In the genomic region with DNA sequence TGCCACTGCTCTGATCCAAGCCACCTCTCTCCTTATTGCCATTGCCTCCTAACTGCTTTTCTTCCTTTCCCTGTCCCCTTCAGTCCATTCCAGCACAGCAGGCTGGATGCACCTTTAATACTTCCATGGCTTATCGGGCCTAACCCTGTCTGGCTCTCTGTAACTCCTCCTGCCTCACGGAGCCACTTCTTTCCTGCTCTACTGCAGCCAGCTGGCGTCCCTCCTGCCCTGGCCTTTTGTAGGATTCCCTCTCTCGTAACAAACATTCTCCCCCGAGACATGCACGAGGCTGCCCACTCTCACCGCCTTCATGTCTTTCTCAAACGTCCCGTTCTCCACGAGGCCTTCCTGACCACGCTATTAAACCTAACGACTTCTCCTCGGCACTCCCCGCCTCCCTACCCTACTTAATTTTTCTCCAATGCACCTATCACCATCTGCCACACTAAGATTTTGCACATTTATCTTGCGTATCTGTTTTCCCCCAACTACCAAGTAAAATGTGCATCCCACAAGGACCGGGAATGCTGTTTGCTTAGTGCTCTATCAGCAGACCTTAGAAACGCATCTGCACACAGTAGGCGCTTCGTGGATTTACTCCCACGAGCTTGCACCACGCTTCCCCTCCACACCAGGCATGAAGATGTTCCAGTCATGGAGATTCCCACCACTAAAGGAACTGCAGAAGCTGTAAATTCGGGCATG, we compare ENCODE assay signal across 34 cellular contexts. TPM values are rescaled to one million over a fixed set of nuclear protein-coding genes. Genes with fewer than 3 reads are reported as not detected.
"Had no signal": no experiment of that assay in that cellular context is flagged by ENCODE, and none has a peak within 500 bp of the region (broad histone marks: within the 10 kb centered on the region; RNA-seq: fewer than 3 reads in every experiment).

No MANE protein-coding gene starts in this region.

- ATAC-seq: activated T-cell treated with anti-CD3 and anti-CD28 coated beads, Interleukin-2, amount 50 U/mL, for 72 hours; body of pancreas; effector memory CD8-positive, alpha-beta T cell; gastroesophageal sphincter; left lung; stimulated activated memory B cell treated with anti-CD40 and anti-IgM and Interleukin-4, amounts not matched to agents 10 μg/mL and 1 μg/mL and 100 μg/mL, for 72 hours; stimulated activated naive CD8-positive, alpha-beta T cell treated with anti-CD3 and anti-CD28 coated beads, Interleukin-15, amount 100 ng/mL, for 72 hours had no signal

- H3K36me3 ChIP-seq: adrenal gland, gastroesophageal sphincter, left lung, ovary, thyroid gland, upper lobe of left lung, vagina had no signal

- DNase-seq: activated CD4-positive, alpha-beta T cell treated with anti-CD3 and anti-CD28 coated beads for 4 hours; activated CD4-positive, alpha-beta T cell treated with anti-CD3 and anti-CD28 coated beads, Interleukin-2, amount 50 U/mL, for 4 hours; activated naive CD4-positive, alpha-beta T cell treated with Interleukin-2 at 50 U/mL for 16 hours; activated naive CD8-positive, alpha-beta T cell treated with anti-CD3 and anti-CD28 coated beads for 36 hours; activated T-cell treated with anti-CD3 and anti-CD28 coated beads for 4 hours; activated T-cell treated with anti-CD3 and anti-CD28 coated beads, Interleukin-2, amount 50 U/mL, for 72 hours; adrenal gland; aorta; body of pancreas; cerebellar nuclear complex; cortex of kidney; effector memory CD8-positive, alpha-beta T cell; erythroblast; head of caudate nucleus; kidney glomerular epithelial cell; naive B cell; ovary; stimulated activated CD4-positive, alpha-beta T cell treated with anti-CD3 and anti-CD28 coated beads, Interleukin-1b, Interleukin-23, amount 100 ng/mL, for 48 hours; stimulated activated CD4-positive, alpha-beta T cell treated with anti-CD3 and anti-CD28 coated beads, Interleukin-4, amount 100 ng/mL, for 4 hours; stimulated activated CD8-positive, alpha-beta memory T cell treated with anti-CD3 and anti-CD28 coated beads, Interleukin-4, amount 100 ng/mL, for 48 hours; stimulated activated naive CD8-positive, alpha-beta T cell treated with anti-CD3 and anti-CD28 coated beads, Interleukin-15, amount 100 ng/mL, for 72 hours; substantia nigra; thyroid gland had no signal

- H3K36me3 Mint-ChIP-seq: activated naive CD8-positive, alpha-beta T cell treated with anti-CD3 and anti-CD28 coated beads for 36 hours; naive B cell; stimulated activated memory B cell treated with anti-CD40 and anti-IgM and Interleukin-4, amounts not matched to agents 10 μg/mL and 1 μg/mL and 100 μg/mL, for 72 hours had no signal

- H3K27me3 Mint-ChIP-seq: progenitor cell of endocrine pancreas had no signal

- H3K4me1 ChIP-seq: adrenal gland, left lung, thyroid gland, vagina had no signal

- H3K4me3 ChIP-seq: adrenal gland, body of pancreas, gastroesophageal sphincter, left lung, ovary, smooth muscle cell, thyroid gland, upper lobe of left lung, vagina had no signal

- H3K9me3 ChIP-seq: adrenal gland, body of pancreas, gastroesophageal sphincter, left lung, ovary, thyroid gland, upper lobe of left lung, vagina had no signal

- H3K27me3 ChIP-seq: adrenal gland, body of pancreas, gastroesophageal sphincter, left lung, ovary, thyroid gland, upper lobe of left lung, vagina had no signal

- H3K9me3 Mint-ChIP-seq: activated naive CD8-positive, alpha-beta T cell treated with anti-CD3 and anti-CD28 coated beads for 36 hours; effector memory CD8-positive, alpha-beta T cell; stimulated activated naive CD8-positive, alpha-beta T cell treated with anti-CD3 and anti-CD28 coated beads, Interleukin-15, amount 100 ng/mL, for 72 hours had no signal

- H3K27ac ChIP-seq: adrenal gland, body of pancreas, gastroesophageal sphincter, left lung, ovary, thyroid gland, upper lobe of left lung, vagina had no signal

- H3K4me3 Mint-ChIP-seq: activated naive CD8-positive, alpha-beta T cell treated with anti-CD3 and anti-CD28 coated beads for 36 hours; activated T-cell treated with anti-CD3 and anti-CD28 coated beads, Interleukin-2, amount 50 U/mL, for 72 hours; effector memory CD8-positive, alpha-beta T cell; naive B cell; stimulated activated memory B cell treated with anti-CD40 and anti-IgM and Interleukin-4, amounts not matched to agents 10 μg/mL and 1 μg/mL and 100 μg/mL, for 72 hours; stimulated activated naive CD8-positive, alpha-beta T cell treated with anti-CD3 and anti-CD28 coated beads, Interleukin-15, amount 100 ng/mL, for 72 hours had no signal

- H3K4me1 Mint-ChIP-seq: activated naive CD8-positive, alpha-beta T cell treated with anti-CD3 and anti-CD28 coated beads for 36 hours had no signal

- H3K4me2 ChIP-seq: smooth muscle cell had no signal

- H3K27ac Mint-ChIP-seq: activated naive CD8-positive, alpha-beta T cell treated with anti-CD3 and anti-CD28 coated beads for 36 hours; activated T-cell treated with anti-CD3 and anti-CD28 coated beads, Interleukin-2, amount 50 U/mL, for 72 hours; effector memory CD8-positive, alpha-beta T cell; progenitor cell of endocrine pancreas; stimulated activated memory B cell treated with anti-CD40 and anti-IgM and Interleukin-4, amounts not matched to agents 10 μg/mL and 1 μg/mL and 100 μg/mL, for 72 hours; stimulated activated naive CD8-positive, alpha-beta T cell treated with anti-CD3 and anti-CD28 coated beads, Interleukin-15, amount 100 ng/mL, for 72 hours had no signal

RNA-seq across cellular contexts. Expression of a gene that starts 0.7 kb away (rescaled TPM):
- total RNA-seq: activated naive CD8-positive, alpha-beta T cell treated with anti-CD3 and anti-CD28 coated beads for 36 hours; activated T-cell treated with anti-CD3 and anti-CD28 coated beads, Interleukin-2, amount 50 U/mL, for 72 hours; adrenal gland; aorta; body of pancreas; gastroesophageal sphincter; lung microvascular endothelial cell; ovary; progenitor cell of endocrine pancreas; renal cortical epithelial cell; smooth muscle cell; T-helper 2 cell treated with Interferon-gamma antibody and Interleukin-4, amounts not matched to agents 100 ng/mL and 5 ng/mL, for 36 hours; thyroid gland; vagina had no signal
- polyA plus RNA-seq: adrenal gland, aorta, neural cell, ovary, smooth muscle cell had no signal
